Comparison of ENCODE assay signal across 13 cellular contexts in the genomic region with DNA sequence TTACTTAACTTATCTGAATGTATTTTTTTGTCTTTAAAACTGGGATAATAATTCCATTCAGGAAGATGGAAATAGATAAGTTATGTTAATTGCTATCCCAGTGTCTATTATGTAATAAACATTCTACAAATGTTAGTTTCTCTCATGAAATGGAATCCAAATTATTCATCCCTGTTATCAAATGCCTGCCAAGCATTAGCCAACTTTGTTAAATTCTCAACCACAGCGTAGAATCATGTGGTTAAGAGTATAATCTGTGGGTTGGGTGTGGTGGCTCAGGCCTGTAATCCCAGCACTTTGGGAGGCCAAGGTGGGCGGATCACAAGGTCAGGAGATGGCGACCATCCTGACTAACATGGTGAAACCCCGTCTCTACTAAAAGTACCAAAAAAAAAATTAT.
"Had no signal": no experiment of that assay in that cellular context is flagged by ENCODE, and none has a peak within 500 bp of the region (broad histone marks: within the 10 kb centered on the region; RNA-seq: fewer than 3 reads in every experiment).

No MANE protein-coding gene starts in this region.

- DNase-seq: IMR-90, Karpas-422, KG1, MG63, NCI-H1436, NCI-H2081 treated with DMSO at 0.1 percent for 48 hours, NCI-H774, Right ventricle myocardium superior, RPMI8226, SIG-M5 had no signal

- H3K9me3 ChIP-seq: MG63 had no signal

- H3K36me3 ChIP-seq: MG63, SJSA1 had no signal

- H3K27ac ChIP-seq: SJSA1, SK-N-MC had no signal

- H3K4me3 ChIP-seq: MG63, SJSA1, SK-N-MC had no signal

- ATAC-seq: HepG2 had no signal

- H3K4me1 ChIP-seq: SJSA1 had no signal

- H3K27me3 ChIP-seq: MG63, SJSA1 had no signal
